Comparison of ENCODE assay signal across 9 cellular contexts in the genomic region with DNA sequence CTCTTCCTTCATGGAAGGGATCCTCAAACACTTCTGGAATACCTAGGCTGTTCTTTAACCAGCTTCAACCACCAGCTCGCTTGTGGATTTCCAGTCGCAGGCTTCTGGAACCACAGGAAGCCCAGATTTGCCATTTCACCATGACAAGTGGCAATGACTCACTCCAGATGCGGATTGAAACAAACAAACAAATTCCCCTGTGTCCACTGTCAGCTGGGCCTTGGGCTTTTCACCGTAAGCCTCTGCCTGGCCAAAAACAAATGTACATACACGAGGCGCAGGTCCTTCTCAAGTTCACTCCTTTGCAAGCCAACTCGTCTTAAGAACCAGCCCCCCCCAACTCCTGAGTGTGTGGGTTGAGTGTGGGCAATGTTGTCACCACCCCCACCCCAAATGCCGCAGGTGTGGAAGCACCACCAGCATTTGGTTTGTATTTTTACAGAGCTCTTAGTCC. TPM values are rescaled to one million over a fixed set of nuclear protein-coding genes. Genes with fewer than 3 reads are reported as not detected.
DNase-seq lines count a peak whose midpoint lies in the region; ATAC-seq lines count a peak whose summit lies in the region.
"Had no signal": no experiment of that assay in that cellular context is flagged by ENCODE, and none has a peak within 500 bp of the region (broad histone marks: within the 10 kb centered on the region; RNA-seq: fewer than 3 reads in every experiment).

No MANE protein-coding gene starts in this region.

- intact Hi-C loops in activated CD4-positive, alpha-beta memory T cell treated with anti-CD3 and anti-CD28 coated beads for 36 hours (cut with micrococcal nuclease), result loop anchor here (5.0 kb wide), 2 partner anchors 946 to 1096 kb away; no protein-coding TSS in a partner anchor

- peak; percentile 72 for DNase-seq in HCEC 1CT
- peak; percentile 43 for DNase-seq in activated CD4-positive, alpha-beta memory T cell treated with anti-CD3 and anti-CD28 coated beads for 36 hours
- DNase-seq in globus pallidus (ENCODE audit: low spot score), result peak; percentile 57
- no peak for DNase-seq in activated CD4-positive, alpha-beta T cell treated with anti-CD3 and anti-CD28 coated beads, Interleukin-2, amount 50 U/mL, for 4 hours

- no peaks in the 10 kb centered on the region for H3K27me3 Mint-ChIP-seq in activated CD4-positive, alpha-beta memory T cell treated with anti-CD3 and anti-CD28 coated beads for 36 hours

- no peak for ATAC-seq in HG03108 (IDR thresholded peaks at IDR 0.05; ENCODE audit: unreplicated experiment)
- no peak for ATAC-seq in GM19397 (IDR thresholded peaks at IDR 0.05; ENCODE audit: unreplicated experiment)
- ATAC-seq in GM21447 (IDR thresholded peaks at IDR 0.05; ENCODE audit: unreplicated experiment), result no peak

- H3K36me3 Mint-ChIP-seq in activated CD4-positive, alpha-beta memory T cell treated with anti-CD3 and anti-CD28 coated beads for 36 hours, result peaks cover 24% of the 10 kb centered on the region

- H3K36me3 ChIP-seq in skeletal muscle tissue (ENCODE audit: control insufficient read depth in 3 of 3, insufficient read depth in 3 of 3, low read length in 3 of 3), result peaks cover 11 to 29% (median 27%) of the 10 kb centered on the region in 3 donors

- peak overlapping the region; percentile 90 for H3K4me3 Mint-ChIP-seq in activated CD4-positive, alpha-beta memory T cell treated with anti-CD3 and anti-CD28 coated beads for 36 hours

- peak overlapping the region; percentile 100 for H3K27ac ChIP-seq in skeletal muscle tissue (ENCODE audit: low read depth, low read length)

- peaks cover 35% of the 10 kb centered on the region for H3K4me1 Mint-ChIP-seq in activated CD4-positive, alpha-beta memory T cell treated with anti-CD3 and anti-CD28 coated beads for 36 hours (ENCODE audit: low read depth)

- no peaks in the 10 kb centered on the region for H3K9me3 ChIP-seq in skeletal muscle tissue (ENCODE audit: control insufficient read depth in 3 of 3, low read length in 3 of 3)

- peak overlapping the region; percentile 48 to 100 (median 99) for H3K9ac ChIP-seq in skeletal muscle tissue (ENCODE audit: low read depth in 1 of 3, low read length in 3 of 3)

- no peaks in the 10 kb centered on the region for H3K9me3 Mint-ChIP-seq in activated CD4-positive, alpha-beta memory T cell treated with anti-CD3 and anti-CD28 coated beads for 36 hours

- H3K4me1 ChIP-seq in skeletal muscle tissue (ENCODE audit: control insufficient read depth in 3 of 3, insufficient read depth in 3 of 3, low read length in 3 of 3), result peaks cover 57 to 75% (median 67%) of the 10 kb centered on the region in 3 donors

- H3K27ac Mint-ChIP-seq in activated CD4-positive, alpha-beta memory T cell treated with anti-CD3 and anti-CD28 coated beads for 36 hours, result peak overlapping the region; percentile 99

- POLR2A ChIA-PET in activated CD4-positive, alpha-beta memory T cell treated with anti-CD3 and anti-CD28 coated beads for 36 hours (lab: Charles Lee), result interaction anchor here (1.0 kb wide), 1 partner anchor 418 kb away, joined by 4 read pairs; a partner anchor contains a TSS

- H3K4me3 ChIP-seq in skeletal muscle tissue (ENCODE audit: low read length in 3 of 3), result peak overlapping the region; percentile 94 to 97 (median 95)

- CTCF ChIA-PET in activated CD4-positive, alpha-beta memory T cell treated with anti-CD3 and anti-CD28 coated beads for 36 hours (lab: Charles Lee), result interaction anchor here (0.6 to 4.9 kb wide), 7 partner anchors 11 to 1304 kb away, joined by 3 to 113 read pairs (median 3); no protein-coding TSS in a partner anchor

- H3K27me3 ChIP-seq in skeletal muscle tissue (ENCODE audit: control insufficient read depth in 3 of 3, insufficient read depth in 3 of 3, low read length in 3 of 3), result no peaks in the 10 kb centered on the region

RNA-seq across cellular contexts. Expression of a gene that starts 8.8 kb away (rescaled TPM):
- 10 to 100 TPM; 41.4 to 51.3 TPM for total RNA-seq in activated CD4-positive, alpha-beta memory T cell treated with anti-CD3 and anti-CD28 coated beads for 36 hours
- 7.8 TPM for total RNA-seq in skeletal muscle tissue

RNA-seq across cellular contexts. Expression of a gene that starts 34.1 kb away (rescaled TPM):
- total RNA-seq in activated CD4-positive, alpha-beta memory T cell treated with anti-CD3 and anti-CD28 coated beads for 36 hours, result not detected
- total RNA-seq in skeletal muscle tissue, result not detected
- total RNA-seq: lower leg skin had no signal

Comparison
In these comparisons a context has a peak if more than half of its experiments do, and no peak if none do; other contexts are left out.
1. DNase-seq: peak in HCEC 1CT (single experiment), activated CD4-positive, alpha-beta memory T cell treated with anti-CD3 and anti-CD28 coated beads for 36 hours (single experiment) and globus pallidus (single experiment); none in activated CD4-positive, alpha-beta T cell treated with anti-CD3 and anti-CD28 coated beads, Interleukin-2, amount 50 U/mL, for 4 hours (0 of 2).